In the genomic region with DNA sequence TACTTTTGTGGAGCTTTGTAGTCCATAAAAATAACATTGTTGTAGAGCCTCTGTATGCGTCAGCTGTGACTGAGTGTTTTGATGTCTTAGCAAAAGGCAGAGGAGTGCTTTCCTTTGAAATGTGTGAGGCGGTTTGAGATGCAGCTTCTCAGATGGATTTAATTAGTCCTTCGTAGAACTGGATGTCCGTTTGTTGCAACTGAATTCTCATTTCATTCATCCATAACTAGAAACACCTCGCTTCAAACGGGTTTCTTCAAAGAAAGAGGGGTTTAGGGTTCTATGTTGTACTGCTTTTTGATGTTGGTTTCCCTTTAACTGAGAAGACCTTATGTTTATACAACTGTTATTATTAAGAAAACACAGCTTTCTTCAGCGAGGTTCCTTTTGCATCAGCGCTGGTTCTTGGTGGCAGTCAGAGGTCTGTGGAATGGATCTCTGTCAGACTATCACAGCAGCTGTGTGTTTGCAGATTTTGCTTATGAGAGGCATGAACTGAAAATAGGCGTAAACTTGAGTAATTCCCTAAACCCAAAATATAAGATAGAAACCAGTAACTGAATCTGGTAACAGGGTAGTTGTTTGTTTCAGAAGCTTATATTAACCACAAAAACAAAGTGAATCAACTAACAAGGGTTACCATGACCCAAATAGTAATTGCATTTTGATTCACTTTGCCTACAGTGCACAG, we compare ENCODE assay signal across 8 cellular contexts.
DNase-seq lines count a peak whose midpoint lies in the region; ATAC-seq and TF ChIP-seq lines count a peak whose summit lies in the region.

No MANE protein-coding gene starts in this region.

- H3K27me3 ChIP-seq in BLaER1, result no peaks in the 10 kb centered on the region
- H3K27me3 ChIP-seq in foreskin keratinocyte, result no peaks in the 10 kb centered on the region

- no peaks in the 10 kb centered on the region for H3K36me3 ChIP-seq in BLaER1

- H3K27me3 Mint-ChIP-seq in activated CD4-positive, alpha-beta memory T cell treated with anti-CD3 and anti-CD28 coated beads for 36 hours, result no peaks in the 10 kb centered on the region
- no peaks in the 10 kb centered on the region for H3K27me3 Mint-ChIP-seq in nephron progenitor cell (ENCODE audit: low read depth, poor library complexity)

- no peak overlapping the region for H3K27ac ChIP-seq in BLaER1
- no peak overlapping the region for H3K27ac ChIP-seq in foreskin keratinocyte

- H3K9me3 ChIP-seq in BLaER1, result no peaks in the 10 kb centered on the region; the same call in 1 of the 2 replicates

- H3K36me3 Mint-ChIP-seq in activated CD4-positive, alpha-beta memory T cell treated with anti-CD3 and anti-CD28 coated beads for 36 hours, result no peaks in the 10 kb centered on the region
- H3K36me3 Mint-ChIP-seq in nephron progenitor cell (ENCODE audit: low read depth), result peaks cover 6% of the 10 kb centered on the region

- peak overlapping the region; percentile 38 for H3K4me2 ChIP-seq in BLaER1

- POLR2A ChIA-PET in activated CD4-positive, alpha-beta memory T cell treated with anti-CD3 and anti-CD28 coated beads for 36 hours (lab: Charles Lee), result interaction anchor here (0.6 to 1.9 kb wide), 3 partner anchors 24 to 440 kb away, joined by 3 to 15 read pairs (median 3); no protein-coding TSS in a partner anchor

- H3K27ac Mint-ChIP-seq in activated CD4-positive, alpha-beta memory T cell treated with anti-CD3 and anti-CD28 coated beads for 36 hours, result peak overlapping the region; percentile 13
- H3K27ac Mint-ChIP-seq in nephron progenitor cell, result peak overlapping the region; percentile 34

- H3K4me1 ChIP-seq in BLaER1, result peaks cover 41% of the 10 kb centered on the region
- peaks cover 16% of the 10 kb centered on the region for H3K4me1 ChIP-seq in foreskin keratinocyte

- H3K9ac ChIP-seq in BLaER1, result no peak overlapping the region

- peak; percentile 62 for DNase-seq in activated CD4-positive, alpha-beta memory T cell treated with anti-CD3 and anti-CD28 coated beads for 36 hours
- no peak for DNase-seq in nephron progenitor cell
- no peak for DNase-seq in SIG-M5 (lab: John Stamatoyannopoulos, UW)
- no peak for DNase-seq in ecto neural progenitor cell (ENCODE audit: low spot score)
- no peak for DNase-seq in foreskin keratinocyte

- CTCF ChIA-PET in activated CD4-positive, alpha-beta memory T cell treated with anti-CD3 and anti-CD28 coated beads for 36 hours (lab: Charles Lee), result interaction anchor here (0.6 to 1.7 kb wide), 3 partner anchors 24 to 737 kb away, joined by 3 to 4 read pairs (median 3); no protein-coding TSS in a partner anchor

- TF ChIP-seq CTCF in nephron progenitor cell (IDR thresholded peaks at IDR 0.05) (no peak), foreskin keratinocyte (conservative IDR thresholded peaks at IDR 0.05) (no peak)

- ATAC-seq in GM18870 (IDR thresholded peaks at IDR 0.05; ENCODE audit: unreplicated experiment), result peak; percentile 96
- peak; percentile 95 for ATAC-seq in HG03025 (IDR thresholded peaks at IDR 0.05; ENCODE audit: low FRiP score, unreplicated experiment)
- ATAC-seq in foreskin keratinocyte, result no peak

- no peak overlapping the region for H3K4me3 ChIP-seq in BLaER1

- no peaks in the 10 kb centered on the region for H4K20me1 ChIP-seq in BLaER1

- H3K4me1 Mint-ChIP-seq in activated CD4-positive, alpha-beta memory T cell treated with anti-CD3 and anti-CD28 coated beads for 36 hours (ENCODE audit: low read depth), result peaks cover 27% of the 10 kb centered on the region
- peaks cover 50% of the 10 kb centered on the region for H3K4me1 Mint-ChIP-seq in nephron progenitor cell

- no peaks in the 10 kb centered on the region for H3K9me3 Mint-ChIP-seq in activated CD4-positive, alpha-beta memory T cell treated with anti-CD3 and anti-CD28 coated beads for 36 hours
- no peaks in the 10 kb centered on the region for H3K9me3 Mint-ChIP-seq in nephron progenitor cell

- intact Hi-C loops in activated CD4-positive, alpha-beta memory T cell treated with anti-CD3 and anti-CD28 coated beads for 36 hours (cut with micrococcal nuclease), result loop anchor here (1.0 to 10.0 kb wide), 8 partner anchors 25 to 1233 kb away; no protein-coding TSS in a partner anchor

- no peak overlapping the region for H3K4me3 Mint-ChIP-seq in activated CD4-positive, alpha-beta memory T cell treated with anti-CD3 and anti-CD28 coated beads for 36 hours
- peak overlapping the region; percentile 27 for H3K4me3 Mint-ChIP-seq in nephron progenitor cell
